ENCODE assay signal across 8 cellular contexts in the genomic region with DNA sequence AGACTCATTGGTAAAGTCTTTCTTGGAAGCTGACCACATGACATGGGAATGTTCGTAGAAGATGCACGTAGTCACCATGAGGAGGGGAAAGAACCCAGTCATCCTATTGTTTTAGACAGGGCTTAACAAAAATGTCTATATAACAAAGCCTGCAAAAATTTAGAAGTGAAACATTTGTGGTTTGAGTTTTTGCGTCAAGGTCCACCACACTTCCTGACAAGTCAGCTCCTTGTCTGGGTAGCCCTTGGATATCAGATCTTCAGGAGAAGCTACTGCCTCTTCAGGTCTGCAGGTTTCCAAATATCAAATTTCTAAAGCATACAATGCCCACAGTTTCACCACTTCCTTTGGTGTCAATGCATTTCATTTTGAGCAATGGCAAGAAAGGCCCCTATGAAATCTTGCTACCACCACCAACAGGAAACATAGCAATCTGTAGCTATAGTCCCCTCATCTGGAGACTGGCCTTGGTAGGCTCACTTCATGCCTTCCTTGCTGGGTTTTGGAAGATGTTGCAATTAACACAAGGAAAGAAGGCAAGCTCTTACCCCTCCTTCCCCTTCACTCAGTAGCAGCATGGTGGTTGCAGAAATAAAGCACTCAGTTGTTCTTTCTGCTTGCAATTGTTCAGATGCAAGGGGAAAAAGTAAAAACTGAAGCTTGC.
DNase-seq lines count a peak whose midpoint lies in the region; ATAC-seq and TF ChIP-seq lines count a peak whose summit lies in the region.

No MANE protein-coding gene starts in this region.

- peak overlapping the region; percentile 98 for H3K4ac ChIP-seq in IMR-90 (ENCODE audit: low read depth, low read length)

- H3K27me3 ChIP-seq in DOHH2 (ENCODE audit: control insufficient read depth, low read length) (no peaks in the 10 kb centered on the region), IMR-90 (ENCODE audit: control insufficient read depth, insufficient read depth, low read length) (no peaks in the 10 kb centered on the region)

- H2BK20ac ChIP-seq in IMR-90 (ENCODE audit: low read depth, low read length) = peak overlapping the region; percentile 98

- no peaks in the 10 kb centered on the region for H3K36me3 ChIP-seq in DOHH2 (ENCODE audit: control insufficient read depth, low read length)
- no peaks in the 10 kb centered on the region for H3K36me3 ChIP-seq in IMR-90 (ENCODE audit: control insufficient read depth, insufficient read depth, low read length)

- peak overlapping the region; percentile 88; the same call in 2 of the 3 replicates for H2BK15ac ChIP-seq in IMR-90 (ENCODE audit: low read depth, low read length)

- DNase-seq in IMR-90 = peak; percentile 98
- DNase-seq in midbrain (lab: John Stamatoyannopoulos, UW) = peak; percentile 9
- DNase-seq in NCI-H526 treated with DMSO at 0.1 percent for 48 hours (lab: John Stamatoyannopoulos, UW) = no peak
- no peak for DNase-seq in NCI-H187 (lab: John Stamatoyannopoulos, UW)
- no peak for DNase-seq in SHP77 treated with DMSO at 0.1 percent for 48 hours (lab: John Stamatoyannopoulos, UW)

- H4K20me1 ChIP-seq in DOHH2 (ENCODE audit: control insufficient read depth, insufficient read depth, low read depth, low read length) (no peaks in the 10 kb centered on the region), IMR-90 (ENCODE audit: insufficient read depth, low read length) (0 out of 2 replicates have a peak, but pooled peaks cover 3% of the 10 kb centered on the region)

- ATAC-seq in IMR-90 (ENCODE audit: low read depth) = peak; percentile 60; the same call in 1 of the 2 replicates
- peak; percentile 62 for ATAC-seq in activated T-helper 17 cell treated with anti-CD3 and anti-CD28 coated beads, Interleukin-2, amount 50 U/mL, for 72 hours (replicated peaks)
- ATAC-seq in HG03442 (IDR thresholded peaks at IDR 0.05; ENCODE audit: unreplicated experiment) = no peak

- peak overlapping the region; percentile 67 for H2AFZ ChIP-seq in IMR-90 (replicated peaks; ENCODE audit: low read length, poor library complexity)

- peak overlapping the region; percentile 95 for H3K27ac Mint-ChIP-seq in activated T-helper 17 cell treated with anti-CD3 and anti-CD28 coated beads, Interleukin-2, amount 50 U/mL, for 72 hours

- H3K4me1 Mint-ChIP-seq in activated T-helper 17 cell treated with anti-CD3 and anti-CD28 coated beads, Interleukin-2, amount 50 U/mL, for 72 hours = peaks cover 20% of the 10 kb centered on the region

- no peaks in the 10 kb centered on the region for H3K9me3 ChIP-seq in DOHH2 (ENCODE audit: control insufficient read depth, insufficient read depth, low read length)
- H3K9me3 ChIP-seq in IMR-90 (ENCODE audit: control insufficient read depth, insufficient read depth, low read length) = no peaks in the 10 kb centered on the region

- POLR2A ChIA-PET in IMR-90 (lab: Charles Lee; ENCODE audit: unreplicated experiment) = interaction anchor here (0.6 to 0.7 kb wide), 2 partner anchors 354 to 1443 kb away, joined by 4 to 8 read pairs; no protein-coding TSS in a partner anchor

- peak overlapping the region; percentile 100 for H2BK5ac ChIP-seq in IMR-90 (ENCODE audit: low read depth, low read length, poor library complexity, severe bottlenecking)

- H3K27ac ChIP-seq in DOHH2 (ENCODE audit: low read depth, low read length) (no peak overlapping the region), IMR-90 (ENCODE audit: insufficient read depth, low read length) (peak overlapping the region; percentile 80)

- peak overlapping the region; percentile 98 for H4K91ac ChIP-seq in IMR-90 (ENCODE audit: insufficient read depth, low read depth, low read length)

- H3F3A ChIP-seq in DOHH2 (ENCODE audit: control insufficient read depth, insufficient read depth) = no peaks in the 10 kb centered on the region

- H3K9me2 ChIP-seq in DOHH2 (replicated peaks; ENCODE audit: control insufficient read depth, low read length) = no peaks in the 10 kb centered on the region

- BruUV-seq in IMR-90 (replicated peaks; lab: Mats Ljungman, UMichigan) = no TSS peak

- in situ Hi-C loops in IMR-90 (cut with MboI; ENCODE audit: low sequenced_read_pairs) = loop anchor here (10.0 kb wide), 1 partner anchor 172 kb away; no protein-coding TSS in a partner anchor

- peak overlapping the region; percentile 93 for H3K23ac ChIP-seq in IMR-90 (ENCODE audit: low read depth, low read length)

- 0 out of 2 replicates have a peak overlapping the region, but pooled peaks have one; percentile 2 for H3K4me3 ChIP-seq in DOHH2 (ENCODE audit: low read length)
- H3K4me3 ChIP-seq in IMR-90 (ENCODE audit: insufficient read depth, low read depth, low read length) = no peak overlapping the region

- no peak for TF ChIP-seq CTCF in DOHH2 (IDR thresholded peaks at IDR 0.05; ENCODE audit: low read depth, low read length, poor library complexity, severe bottlenecking)
- TF ChIP-seq CTCF in IMR-90 (conservative IDR thresholded peaks at IDR 0.05; ENCODE audit: low read depth, low read length) = no peak

- no peaks in the 10 kb centered on the region for H3K36me3 Mint-ChIP-seq in activated T-helper 17 cell treated with anti-CD3 and anti-CD28 coated beads, Interleukin-2, amount 50 U/mL, for 72 hours (ENCODE audit: low read depth)

- peak overlapping the region; percentile 96 for H2BK120ac ChIP-seq in IMR-90 (ENCODE audit: low read depth, low read length)

- intact Hi-C loops in IMR-90 (cut with micrococcal nuclease) = loop anchor here (1.0 kb wide), 1 partner anchor 179 kb away; no protein-coding TSS in a partner anchor

- H3K4me1 ChIP-seq in DOHH2 (ENCODE audit: control insufficient read depth, low read length) (peaks cover 32% of the 10 kb centered on the region), IMR-90 (ENCODE audit: control insufficient read depth, insufficient read depth, low read length) (peaks cover 18% of the 10 kb centered on the region)

- peak overlapping the region; percentile 94 for H3K14ac ChIP-seq in IMR-90 (replicated peaks; ENCODE audit: low read depth, low read length)

- peak overlapping the region; percentile 63 to 94 for H4K8ac ChIP-seq in IMR-90 (ENCODE audit: low read depth in 2 of 2, low read length in 2 of 2)

- dilution Hi-C loops in IMR-90 (cut with HindIII; ENCODE audit: low sequenced_read_pairs, unreplicated experiment) = no loop called here

- H4K5ac ChIP-seq in IMR-90 (ENCODE audit: low read depth, low read length) = peak overlapping the region; percentile 82

- WGBS in IMR-90 (ENCODE audit: extremely low coverage in 2 of 2, insufficient read length in 1 of 2), 2 experiments = no CpG with 5 or more reads among the region's 3 CpGs

- peak; percentile 15; the same call in 1 of the 2 replicates for TF ChIP-seq RAD21 in IMR-90 (IDR thresholded peaks at IDR 0.05; ENCODE audit: low read length)

- no peaks in the 10 kb centered on the region for H3K9me3 Mint-ChIP-seq in activated T-helper 17 cell treated with anti-CD3 and anti-CD28 coated beads, Interleukin-2, amount 50 U/mL, for 72 hours

- CTCF ChIA-PET in IMR-90 (lab: Yijun Ruan, JAX) = interaction anchor here (0.5 to 1.7 kb wide), 8 partner anchors 18 to 611 kb away, joined by 3 to 7 read pairs (median 4); no protein-coding TSS in a partner anchor

- H3K27me3 Mint-ChIP-seq in activated T-helper 17 cell treated with anti-CD3 and anti-CD28 coated beads, Interleukin-2, amount 50 U/mL, for 72 hours = no peaks in the 10 kb centered on the region

- peak overlapping the region; percentile 87 for H3K56ac ChIP-seq in IMR-90 (ENCODE audit: extremely low read depth, insufficient read depth, low read length)

- H3K9ac ChIP-seq in IMR-90 (ENCODE audit: low read depth, low read length) = peak overlapping the region; percentile 15; the same call in 1 of the 2 replicates

- peak overlapping the region; percentile 43 for H3K18ac ChIP-seq in IMR-90 (ENCODE audit: low read depth, low read length)

- peak overlapping the region; percentile 42 for H3K4me2 ChIP-seq in DOHH2 (ENCODE audit: low read length)
- H3K4me2 ChIP-seq in IMR-90 (ENCODE audit: low read depth, low read length) = peak overlapping the region; percentile 29; the same call in 1 of the 2 replicates

- H2AK5ac ChIP-seq in IMR-90 (ENCODE audit: low read depth, low read length) = peak overlapping the region; percentile 92

- TF ChIP-seq POLR2A in IMR-90 (IDR thresholded peaks at IDR 0.05; ENCODE audit: low read depth, low read length) = no peak

- H3K4me3 Mint-ChIP-seq in activated T-helper 17 cell treated with anti-CD3 and anti-CD28 coated beads, Interleukin-2, amount 50 U/mL, for 72 hours = peak overlapping the region; percentile 67

- H3K9me1 ChIP-seq in IMR-90 (ENCODE audit: insufficient read depth, low read length) = peaks cover 22% of the 10 kb centered on the region

- H3K79me1 ChIP-seq in IMR-90 (ENCODE audit: low read depth in 1 of 2, low read length in 2 of 2) = peaks cover 0 to 6% of the 10 kb centered on the region in 2 experiments; a peak in 3 of 4 replicates

- peak overlapping the region; percentile 16 for H2AK9ac ChIP-seq in IMR-90 (replicated peaks; ENCODE audit: low read depth, low read length, poor library complexity)

- no peaks in the 10 kb centered on the region for H3K79me2 ChIP-seq in DOHH2 (ENCODE audit: control insufficient read depth, low read length)

TF ChIP-seq in IMR-90, 13 proteins besides CTCF, POLR2A, EP300 and RAD21:
- no peak for TF ChIP-seq CHD1 (IDR thresholded peaks at IDR 0.05; ENCODE audit: low read depth, low read length)
- peak; percentile 53; the same call in 1 of the 2 replicates for TF ChIP-seq MAFK (IDR thresholded peaks at IDR 0.05; ENCODE audit: low read depth, low read length)
- peak; percentile 79; the same call in 1 of the 2 replicates for TF ChIP-seq CEBPB (IDR thresholded peaks at IDR 0.05; ENCODE audit: low read depth, low read length)
- peak; percentile 58; the same call in 1 of the 2 replicates for TF ChIP-seq BHLHE40 (IDR thresholded peaks at IDR 0.05; ENCODE audit: low read depth, low read length)
- TF ChIP-seq SMC3 (IDR thresholded peaks at IDR 0.05; ENCODE audit: low read depth, low read length) = peak; percentile 20; the same call in 1 of the 2 replicates
- TF ChIP-seq FOS (IDR thresholded peaks at IDR 0.05; ENCODE audit: low read depth, low read length) = peak; percentile 75
- TF ChIP-seq RFX5 (IDR thresholded peaks at IDR 0.05; ENCODE audit: low read depth, low read length) = no peak
- TF ChIP-seq NFE2L2 (IDR thresholded peaks at IDR 0.05; ENCODE audit: low read depth, low read length) = peak; percentile 88
- no peak for TF ChIP-seq MAZ (IDR thresholded peaks at IDR 0.05; ENCODE audit: borderline replicate concordance, low read depth, low read length)
- TF ChIP-seq, protein P1, sequence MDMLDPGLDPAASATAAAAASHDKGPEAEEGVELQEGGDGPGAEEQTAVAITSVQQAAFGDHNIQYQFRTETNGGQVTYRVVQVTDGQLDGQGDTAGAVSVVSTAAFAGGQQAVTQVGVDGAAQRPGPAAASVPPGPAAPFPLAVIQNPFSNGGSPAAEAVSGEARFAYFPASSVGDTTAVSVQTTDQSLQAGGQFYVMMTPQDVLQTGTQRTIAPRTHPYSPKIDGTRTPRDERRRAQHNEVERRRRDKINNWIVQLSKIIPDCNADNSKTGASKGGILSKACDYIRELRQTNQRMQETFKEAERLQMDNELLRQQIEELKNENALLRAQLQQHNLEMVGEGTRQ (IDR thresholded peaks at IDR 0.05; ENCODE audit: low read depth, low read length) = peak; percentile 67

Comparison
In these comparisons a context has a peak if more than half of its experiments do, and no peak if none do; other contexts are left out.
1. DNase-seq: peak in IMR-90 (single experiment) and midbrain (single experiment); none in NCI-H526 treated with DMSO at 0.1 percent for 48 hours (single experiment), NCI-H187 (0 of 2) and SHP77 treated with DMSO at 0.1 percent for 48 hours (single experiment).